Comparison of ENCODE assay signal across 14 cellular contexts in genomic region chr1:229108598-229109201, GRCh38.
A peak's percentile ranks its signal among the peaks of the same experiment; 100 is the strongest.
DNase-seq lines count a peak whose midpoint lies in the region; ATAC-seq lines count a peak whose summit lies in the region.
"Had no signal": no experiment of that assay in that cellular context is flagged by ENCODE, and none has a peak within 500 bp of the region (broad histone marks: within the 10 kb centered on the region; RNA-seq: fewer than 3 reads in every experiment).

No MANE protein-coding gene starts in this region.

- no peaks in the 10 kb centered on the region for H4K20me1 ChIP-seq in Karpas-422 (ENCODE audit: insufficient read depth, low read depth, low read length)

- WGBS in mesodermal cell (ENCODE audit: insufficient coverage in 2 of 2), 2 experiments: 68 to 86% methylated on average over 9 to 10 of the region's 10 CpGs

- H3K9me3 ChIP-seq in Karpas-422 (ENCODE audit: low read length) (no peaks in the 10 kb centered on the region), mesodermal cell (ENCODE audit: control insufficient read depth, low read length) (no peaks in the 10 kb centered on the region)

- H3K4me1 Mint-ChIP-seq in dendritic cell treated with granulocyte-macrophage colony-stimulating factor and Interleukin-4, amounts not matched to agents 40 ng/mL and 50 ng/mL, for 4 days (ENCODE audit: low read depth): peaks cover 27% of the 10 kb centered on the region
- peaks cover 5 to 16% of the 10 kb centered on the region in 2 donors for H3K4me1 Mint-ChIP-seq in stimulated activated naive B cell treated with anti-CD40 and anti-IgM and Interleukin-4, amounts not matched to agents 10 μg/mL and 1 μg/mL and 100 μg/mL, for 72 hours

- H3K4me3 Mint-ChIP-seq in dendritic cell treated with granulocyte-macrophage colony-stimulating factor and Interleukin-4, amounts not matched to agents 40 ng/mL and 50 ng/mL, for 4 days: no peak overlapping the region
- H3K4me3 Mint-ChIP-seq in stimulated activated naive B cell treated with anti-CD40 and anti-IgM and Interleukin-4, amounts not matched to agents 10 μg/mL and 1 μg/mL and 100 μg/mL, for 72 hours: no peak overlapping the region
- H3K4me3 Mint-ChIP-seq: activated CD4-positive, alpha-beta T cell treated with anti-CD3 and anti-CD28 coated beads, Interleukin-2, amount 10 ng/mL, durations not matched to agents 24 days and 14 days; brain had no signal

- peak; percentile 41 to 51 for ATAC-seq in stimulated activated naive B cell treated with anti-CD40 and anti-IgM and Interleukin-4, amounts not matched to agents 10 μg/mL and 1 μg/mL and 100 μg/mL, for 72 hours (replicated peaks)
- ATAC-seq in HG03139 (IDR thresholded peaks at IDR 0.05; ENCODE audit: unreplicated experiment) (no peak), GM18907 (IDR thresholded peaks at IDR 0.05; ENCODE audit: unreplicated experiment) (no peak)

- no peak overlapping the region for H3K9ac ChIP-seq in Karpas-422 (ENCODE audit: low read length)

- H2AFZ ChIP-seq in Karpas-422 (ENCODE audit: low read length): no peak overlapping the region
- H2AFZ ChIP-seq: PC-9 had no signal

- H3K36me3 ChIP-seq in Karpas-422 (ENCODE audit: insufficient read depth, low read length) (no peaks in the 10 kb centered on the region), mesodermal cell (ENCODE audit: control insufficient read depth, insufficient read depth, low read length) (no peaks in the 10 kb centered on the region)

- peak overlapping the region; percentile 41 for H3K4me2 ChIP-seq in Karpas-422 (ENCODE audit: low read depth, low read length, poor library complexity, severe bottlenecking)
- H3K4me2 ChIP-seq: PC-9 had no signal

- H3K27me3 Mint-ChIP-seq in dendritic cell treated with granulocyte-macrophage colony-stimulating factor and Interleukin-4, amounts not matched to agents 40 ng/mL and 50 ng/mL, for 4 days: peaks cover 15% of the 10 kb centered on the region
- H3K27me3 Mint-ChIP-seq in stimulated activated naive B cell treated with anti-CD40 and anti-IgM and Interleukin-4, amounts not matched to agents 10 μg/mL and 1 μg/mL and 100 μg/mL, for 72 hours: peaks cover 9 to 14% of the 10 kb centered on the region in 2 donors

- H3K27ac ChIP-seq in Karpas-422 (ENCODE audit: low read length): no peak overlapping the region
- H3K27ac ChIP-seq in mesodermal cell (ENCODE audit: low read depth, low read length, severe bottlenecking): peak overlapping the region; percentile 49
- H3K27ac ChIP-seq: PC-9 had no signal

- no peaks in the 10 kb centered on the region for H3K27me3 ChIP-seq in Karpas-422 (ENCODE audit: low read length)

- H3K9me2 ChIP-seq in Karpas-422 (replicated peaks; ENCODE audit: insufficient read depth, low read length): no peaks in the 10 kb centered on the region

- H3K36me3 Mint-ChIP-seq in dendritic cell treated with granulocyte-macrophage colony-stimulating factor and Interleukin-4, amounts not matched to agents 40 ng/mL and 50 ng/mL, for 4 days (ENCODE audit: low read depth): no peaks in the 10 kb centered on the region
- no peaks in the 10 kb centered on the region for H3K36me3 Mint-ChIP-seq in stimulated activated naive B cell treated with anti-CD40 and anti-IgM and Interleukin-4, amounts not matched to agents 10 μg/mL and 1 μg/mL and 100 μg/mL, for 72 hours
- H3K36me3 Mint-ChIP-seq: brain had no signal

- H3K27ac Mint-ChIP-seq in dendritic cell treated with granulocyte-macrophage colony-stimulating factor and Interleukin-4, amounts not matched to agents 40 ng/mL and 50 ng/mL, for 4 days: peak overlapping the region; percentile 2
- H3K27ac Mint-ChIP-seq in stimulated activated naive B cell treated with anti-CD40 and anti-IgM and Interleukin-4, amounts not matched to agents 10 μg/mL and 1 μg/mL and 100 μg/mL, for 72 hours: no peak overlapping the region
- H3K27ac Mint-ChIP-seq: activated CD4-positive, alpha-beta T cell treated with anti-CD3 and anti-CD28 coated beads, Interleukin-2, amount 10 ng/mL, durations not matched to agents 24 days and 14 days had no signal

- H3K79me2 ChIP-seq in Karpas-422 (ENCODE audit: low read length): no peaks in the 10 kb centered on the region

- H3K9me3 Mint-ChIP-seq in dendritic cell treated with granulocyte-macrophage colony-stimulating factor and Interleukin-4, amounts not matched to agents 40 ng/mL and 50 ng/mL, for 4 days: no peaks in the 10 kb centered on the region
- no peaks in the 10 kb centered on the region for H3K9me3 Mint-ChIP-seq in stimulated activated naive B cell treated with anti-CD40 and anti-IgM and Interleukin-4, amounts not matched to agents 10 μg/mL and 1 μg/mL and 100 μg/mL, for 72 hours
- H3K9me3 Mint-ChIP-seq: activated CD4-positive, alpha-beta T cell treated with anti-CD3 and anti-CD28 coated beads, Interleukin-2, amount 10 ng/mL, durations not matched to agents 24 days and 14 days had no signal

- DNase-seq in Karpas-422 (peak; percentile 55), germinal center (ENCODE audit: low spot score) (no peak)
- no peak for DNase-seq in stimulated activated naive B cell treated with anti-CD40 and anti-IgM and Interleukin-4, amounts not matched to agents 10 μg/mL and 1 μg/mL and 100 μg/mL, for 72 hours
- DNase-seq in stimulated activated CD4-positive, alpha-beta T cell treated with anti-CD3 and anti-CD28 coated beads, Interleukin-4, amount 100 ng/mL, for 4 hours: no peak
- DNase-seq: activated CD4-positive, alpha-beta T cell treated with anti-CD3 and anti-CD28 coated beads, Interleukin-2, amount 10 ng/mL, durations not matched to agents 24 days and 14 days; NCI-H2171; PC-9; stimulated activated CD4-positive, alpha-beta T cell treated with anti-CD3 and anti-CD28 coated beads, Interleukin-12 subunit alpha, Interleukin-12 subunit beta, amount 100 ng/mL, for 4 hours; T-helper 2 cell had no signal

- H3K4me3 ChIP-seq in Karpas-422 (ENCODE audit: low read length) (no peak overlapping the region), mesodermal cell (ENCODE audit: extremely low read depth, insufficient read depth, low read length, poor library complexity, severe bottlenecking) (no peak overlapping the region)
- H3K4me3 ChIP-seq: PC-9 had no signal

- intact Hi-C loops in dendritic cell treated with granulocyte-macrophage colony-stimulating factor and Interleukin-4, amounts not matched to agents 40 ng/mL and 50 ng/mL, for 4 days (cut with micrococcal nuclease): no loop called here

- H3K4me1 ChIP-seq in Karpas-422 (ENCODE audit: low read length) (peaks cover 22% of the 10 kb centered on the region), mesodermal cell (ENCODE audit: control insufficient read depth, insufficient read depth, low read length, poor library complexity, severe bottlenecking) (peaks cover 5% of the 10 kb centered on the region)

Comparison
In these comparisons a context has a peak if more than half of its experiments do, and no peak if none do; other contexts are left out.
1. ATAC-seq: peak in stimulated activated naive B cell treated with anti-CD40 and anti-IgM and Interleukin-4, amounts not matched to agents 10 μg/mL and 1 μg/mL and 100 μg/mL, for 72 hours (2 of 2); none in HG03139 (single experiment) and GM18907 (single experiment).